In the genomic region with DNA sequence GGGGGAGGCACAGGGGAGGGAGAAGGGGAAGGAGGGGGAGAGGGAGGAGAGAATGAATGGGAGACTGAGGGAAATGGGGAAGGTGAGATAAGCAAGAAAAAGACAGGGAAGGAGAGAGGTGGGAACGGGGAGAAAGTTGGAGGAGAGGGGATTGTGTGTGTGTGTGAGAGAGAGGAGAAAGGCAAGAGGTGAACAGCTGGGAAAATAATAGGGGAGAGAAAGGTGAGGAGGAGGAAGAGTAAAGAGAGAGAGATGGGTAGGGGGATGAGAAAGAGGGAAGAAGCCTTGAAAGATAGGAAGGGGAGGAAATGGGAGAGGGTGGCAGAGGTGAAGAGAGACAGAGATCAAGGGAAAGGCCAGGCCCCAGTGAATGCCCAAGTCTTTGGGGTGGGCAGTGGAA, we compare ENCODE assay signal across 16 cellular contexts.
A peak's percentile ranks its signal among the peaks of the same experiment; 100 is the strongest.
DNase-seq lines count a peak whose midpoint lies in the region; ATAC-seq and TF ChIP-seq lines count a peak whose summit lies in the region.
"Had no signal": no experiment of that assay in that cellular context is flagged by ENCODE, and none has a peak within 500 bp of the region (broad histone marks: within the 10 kb centered on the region; RNA-seq: fewer than 3 reads in every experiment).

No MANE protein-coding gene starts in this region.

- ATAC-seq in stimulated activated naive CD8-positive, alpha-beta T cell treated with anti-CD3 and anti-CD28 coated beads, Interleukin-15, amount 100 ng/mL, for 72 hours: no peak
- ATAC-seq in stimulated activated naive CD8-positive, alpha-beta T cell treated with anti-CD3 and anti-CD28 coated beads, Interleukin-15, Interleukin-2, amounts not matched to agents 100 U/mL and 50 U/mL, for 24 hours: no peak
- no peak for ATAC-seq in central memory CD8-positive, alpha-beta T cell (replicated peaks; ENCODE audit: extremely low read depth, poor library complexity, severe bottlenecking)
- ATAC-seq in stimulated activated memory B cell treated with anti-CD40 and anti-IgM and Interleukin-4, amounts not matched to agents 10 μg/mL and 1 μg/mL and 100 μg/mL, for 72 hours: no peak
- ATAC-seq in HG03469 (IDR thresholded peaks at IDR 0.05; ENCODE audit: unreplicated experiment): no peak
- ATAC-seq: HepG2 had no signal

- H3K36me3 Mint-ChIP-seq in central memory CD8-positive, alpha-beta T cell (ENCODE audit: insufficient read depth): peaks cover 17% of the 10 kb centered on the region
- peaks cover 50% of the 10 kb centered on the region for H3K36me3 Mint-ChIP-seq in nephron progenitor cell (ENCODE audit: low read depth)
- peaks cover 11% of the 10 kb centered on the region for H3K36me3 Mint-ChIP-seq in stimulated activated memory B cell treated with anti-CD40 and anti-IgM and Interleukin-4, amounts not matched to agents 10 μg/mL and 1 μg/mL and 100 μg/mL, for 72 hours

- DNase-seq in stimulated activated naive CD8-positive, alpha-beta T cell treated with anti-CD3 and anti-CD28 coated beads, Interleukin-15, amount 100 ng/mL, for 72 hours: no peak
- DNase-seq in stimulated activated naive CD8-positive, alpha-beta T cell treated with anti-CD3 and anti-CD28 coated beads, Interleukin-15, Interleukin-2, amounts not matched to agents 100 U/mL and 50 U/mL, for 24 hours: no peak
- no peak for DNase-seq in central memory CD8-positive, alpha-beta T cell (ENCODE audit: low spot score in 2 of 2)
- DNase-seq in nephron progenitor cell (no peak), NAMALWA (ENCODE audit: low spot score) (no peak), NCI-H2171 treated with DMSO at 0.1 percent for 48 hours (lab: John Stamatoyannopoulos, UW) (no peak)
- DNase-seq: 8988T; CD4-positive, alpha-beta memory T cell; DMS153; DMS79; GDM1; GM23248 had no signal

- H3K27ac Mint-ChIP-seq in stimulated activated naive CD8-positive, alpha-beta T cell treated with anti-CD3 and anti-CD28 coated beads, Interleukin-15, amount 100 ng/mL, for 72 hours: peak overlapping the region; percentile 13 to 89
- H3K27ac Mint-ChIP-seq in central memory CD8-positive, alpha-beta T cell (ENCODE audit: low read depth): peak overlapping the region; percentile 83
- H3K27ac Mint-ChIP-seq in nephron progenitor cell: peak overlapping the region; percentile 59
- H3K27ac Mint-ChIP-seq in stimulated activated memory B cell treated with anti-CD40 and anti-IgM and Interleukin-4, amounts not matched to agents 10 μg/mL and 1 μg/mL and 100 μg/mL, for 72 hours: peak overlapping the region; percentile 41

- H3K9me3 Mint-ChIP-seq in stimulated activated naive CD8-positive, alpha-beta T cell treated with anti-CD3 and anti-CD28 coated beads, Interleukin-15, amount 100 ng/mL, for 72 hours: no peaks in the 10 kb centered on the region
- H3K9me3 Mint-ChIP-seq in central memory CD8-positive, alpha-beta T cell: no peaks in the 10 kb centered on the region
- H3K9me3 Mint-ChIP-seq in nephron progenitor cell: peaks cover 65% of the 10 kb centered on the region
- no peaks in the 10 kb centered on the region for H3K9me3 Mint-ChIP-seq in stimulated activated memory B cell treated with anti-CD40 and anti-IgM and Interleukin-4, amounts not matched to agents 10 μg/mL and 1 μg/mL and 100 μg/mL, for 72 hours
- H3K9me3 Mint-ChIP-seq: CD14-positive monocyte had no signal

- peaks cover 11% of the 10 kb centered on the region for H3K4me1 Mint-ChIP-seq in stimulated activated naive CD8-positive, alpha-beta T cell treated with anti-CD3 and anti-CD28 coated beads, Interleukin-15, amount 100 ng/mL, for 72 hours
- peaks cover 22% of the 10 kb centered on the region for H3K4me1 Mint-ChIP-seq in central memory CD8-positive, alpha-beta T cell
- H3K4me1 Mint-ChIP-seq in nephron progenitor cell: peaks cover 16% of the 10 kb centered on the region
- H3K4me1 Mint-ChIP-seq in stimulated activated memory B cell treated with anti-CD40 and anti-IgM and Interleukin-4, amounts not matched to agents 10 μg/mL and 1 μg/mL and 100 μg/mL, for 72 hours: peaks cover 18% of the 10 kb centered on the region

- no peak for TF ChIP-seq CTCF in nephron progenitor cell (IDR thresholded peaks at IDR 0.05)

- H3K4me3 Mint-ChIP-seq in stimulated activated naive CD8-positive, alpha-beta T cell treated with anti-CD3 and anti-CD28 coated beads, Interleukin-15, amount 100 ng/mL, for 72 hours: no peak overlapping the region
- H3K4me3 Mint-ChIP-seq in central memory CD8-positive, alpha-beta T cell: no peak overlapping the region
- H3K4me3 Mint-ChIP-seq in nephron progenitor cell: no peak overlapping the region
- H3K4me3 Mint-ChIP-seq in stimulated activated memory B cell treated with anti-CD40 and anti-IgM and Interleukin-4, amounts not matched to agents 10 μg/mL and 1 μg/mL and 100 μg/mL, for 72 hours: no peak overlapping the region
- H3K4me3 Mint-ChIP-seq: CD14-positive monocyte had no signal

- no peaks in the 10 kb centered on the region for H3K27me3 Mint-ChIP-seq in stimulated activated naive CD8-positive, alpha-beta T cell treated with anti-CD3 and anti-CD28 coated beads, Interleukin-15, amount 100 ng/mL, for 72 hours
- H3K27me3 Mint-ChIP-seq in central memory CD8-positive, alpha-beta T cell: no peaks in the 10 kb centered on the region
- peaks cover 7% of the 10 kb centered on the region for H3K27me3 Mint-ChIP-seq in nephron progenitor cell (ENCODE audit: low read depth, poor library complexity)
- no peaks in the 10 kb centered on the region for H3K27me3 Mint-ChIP-seq in stimulated activated memory B cell treated with anti-CD40 and anti-IgM and Interleukin-4, amounts not matched to agents 10 μg/mL and 1 μg/mL and 100 μg/mL, for 72 hours
- H3K27me3 Mint-ChIP-seq: CD4-positive, alpha-beta memory T cell had no signal
